Comparison of ENCODE assay signal across 12 cellular contexts in the genomic region with DNA sequence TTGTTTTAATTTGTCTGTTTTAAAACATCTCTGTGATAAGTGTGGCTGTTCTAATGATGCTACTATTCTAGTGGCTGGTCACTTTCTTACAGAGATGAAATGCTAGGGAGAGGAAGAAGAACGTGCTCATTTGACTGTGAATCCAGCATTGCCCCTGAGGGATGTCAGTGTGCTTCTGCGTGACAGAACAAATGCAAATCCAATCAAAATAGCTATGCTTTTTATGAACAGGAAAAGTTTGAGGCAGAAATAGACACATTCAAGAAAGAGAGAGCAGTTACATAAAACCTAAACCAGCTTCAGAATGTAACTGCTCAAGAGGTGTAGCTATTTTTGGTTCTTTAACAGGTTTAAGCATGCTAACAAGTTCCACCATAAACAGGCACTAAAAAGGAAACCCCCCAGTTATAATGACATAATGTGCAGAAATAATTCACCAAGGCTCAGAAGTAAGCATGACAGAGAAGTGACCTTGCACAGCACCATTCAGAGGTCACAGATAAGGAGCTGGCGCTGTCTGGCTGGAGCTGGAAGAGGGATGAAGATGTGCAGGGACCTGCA.
DNase-seq lines count a peak whose midpoint lies in the region; ATAC-seq, FAIRE-seq and TF ChIP-seq lines count a peak whose summit lies in the region.
"Had no signal": no experiment of that assay in that cellular context is flagged by ENCODE, and none has a peak within 500 bp of the region (broad histone marks: within the 10 kb centered on the region; RNA-seq: fewer than 3 reads in every experiment).

No MANE protein-coding gene starts in this region.

- H3K4me1 Mint-ChIP-seq in IgD-negative memory B cell = peaks cover 8 to 27% (median 26%) of the 10 kb centered on the region in 3 donors
- no peaks in the 10 kb centered on the region for H3K4me1 Mint-ChIP-seq in activated T-helper 17 cell treated with anti-CD3 and anti-CD28 coated beads, Interleukin-2, amount 50 U/mL, for 72 hours
- H3K4me1 Mint-ChIP-seq in activated CD8-positive, alpha-beta T cell treated with anti-CD3 and anti-CD28 coated beads, Interleukin-2, amount 10 ng/mL, durations not matched to agents 7 days and 5 days (ENCODE audit: low read depth) = no peaks in the 10 kb centered on the region

- peak overlapping the region in 1 of 3 donors; percentile 3 for H3K27ac Mint-ChIP-seq in IgD-negative memory B cell
- no peak overlapping the region for H3K27ac Mint-ChIP-seq in activated T-helper 17 cell treated with anti-CD3 and anti-CD28 coated beads, Interleukin-2, amount 50 U/mL, for 72 hours
- no peak overlapping the region for H3K27ac Mint-ChIP-seq in activated CD8-positive, alpha-beta T cell treated with anti-CD3 and anti-CD28 coated beads, Interleukin-2, amount 10 ng/mL, durations not matched to agents 7 days and 5 days
- H3K27ac Mint-ChIP-seq: activated T-helper 2 cell treated with anti-CD3 and anti-CD28 coated beads, Interferon-gamma antibody, Interleukin-2, Interleukin-4, amounts not matched to agents 10 μg/mL and 5 μg/mL and 100 μg/mL, durations not matched to agents 14 hours and 24 hours and 36 hours; dendritic cell treated with granulocyte-macrophage colony-stimulating factor and Interleukin-4, amounts not matched to agents 40 ng/mL and 50 ng/mL, for 4 days; naive thymus-derived CD8-positive, alpha-beta T cell had no signal

- H3K4me3 Mint-ChIP-seq in IgD-negative memory B cell = peak overlapping the region; percentile 11 to 59 (median 30)
- H3K4me3 Mint-ChIP-seq in activated T-helper 17 cell treated with anti-CD3 and anti-CD28 coated beads, Interleukin-2, amount 50 U/mL, for 72 hours = no peak overlapping the region
- H3K4me3 Mint-ChIP-seq in activated CD8-positive, alpha-beta T cell treated with anti-CD3 and anti-CD28 coated beads, Interleukin-2, amount 10 ng/mL, durations not matched to agents 7 days and 5 days = no peak overlapping the region
- H3K4me3 Mint-ChIP-seq: dendritic cell treated with granulocyte-macrophage colony-stimulating factor and Interleukin-4, amounts not matched to agents 40 ng/mL and 50 ng/mL, for 4 days; naive thymus-derived CD8-positive, alpha-beta T cell had no signal

- no peaks in the 10 kb centered on the region for H3K36me3 Mint-ChIP-seq in IgD-negative memory B cell
- H3K36me3 Mint-ChIP-seq in activated T-helper 17 cell treated with anti-CD3 and anti-CD28 coated beads, Interleukin-2, amount 50 U/mL, for 72 hours (ENCODE audit: low read depth) = no peaks in the 10 kb centered on the region
- H3K36me3 Mint-ChIP-seq in activated CD8-positive, alpha-beta T cell treated with anti-CD3 and anti-CD28 coated beads, Interleukin-2, amount 10 ng/mL, durations not matched to agents 7 days and 5 days (ENCODE audit: low read depth) = no peaks in the 10 kb centered on the region
- H3K36me3 Mint-ChIP-seq: naive thymus-derived CD8-positive, alpha-beta T cell had no signal

- no peaks in the 10 kb centered on the region for H3K9me3 Mint-ChIP-seq in IgD-negative memory B cell
- H3K9me3 Mint-ChIP-seq in activated T-helper 17 cell treated with anti-CD3 and anti-CD28 coated beads, Interleukin-2, amount 50 U/mL, for 72 hours = no peaks in the 10 kb centered on the region
- H3K9me3 Mint-ChIP-seq in activated CD8-positive, alpha-beta T cell treated with anti-CD3 and anti-CD28 coated beads, Interleukin-2, amount 10 ng/mL, durations not matched to agents 7 days and 5 days (ENCODE audit: insufficient read depth) = no peaks in the 10 kb centered on the region
- H3K9me3 Mint-ChIP-seq: activated T-helper 2 cell treated with anti-CD3 and anti-CD28 coated beads, Interferon-gamma antibody, Interleukin-2, Interleukin-4, amounts not matched to agents 10 μg/mL and 5 μg/mL and 100 μg/mL, durations not matched to agents 14 hours and 24 hours and 36 hours; naive thymus-derived CD8-positive, alpha-beta T cell had no signal

- ATAC-seq in GM19351 (IDR thresholded peaks at IDR 0.05; ENCODE audit: unreplicated experiment) (peak; percentile 80), HG02852 (IDR thresholded peaks at IDR 0.05; ENCODE audit: unreplicated experiment) (peak; percentile 81)
- no peak for ATAC-seq in activated T-helper 17 cell treated with anti-CD3 and anti-CD28 coated beads, Interleukin-2, amount 50 U/mL, for 72 hours (replicated peaks)
- no peak for ATAC-seq in activated CD8-positive, alpha-beta T cell treated with anti-CD3 and anti-CD28 coated beads, Interleukin-2, amount 10 ng/mL, durations not matched to agents 7 days and 5 days
- ATAC-seq: naive thymus-derived CD8-positive, alpha-beta T cell had no signal

- CTCF ChIA-PET in activated CD8-positive, alpha-beta T cell treated with anti-CD3 and anti-CD28 coated beads, Interleukin-2, amount 10 ng/mL, durations not matched to agents 7 days and 5 days (lab: Charles Lee) = no interaction called here

- peak; percentile 28 for DNase-seq in GM10266 (ENCODE audit: extremely low spot score)
- no peak for DNase-seq in frontal cortex (ENCODE audit: low spot score in 2 of 2)
- no peak for DNase-seq in activated T-cell treated with anti-CD3 and anti-CD28 coated beads, Interleukin-2, amount 50 U/mL, for 1 hour
- DNase-seq in activated CD8-positive, alpha-beta T cell treated with anti-CD3 and anti-CD28 coated beads, Interleukin-2, amount 10 ng/mL, durations not matched to agents 7 days and 5 days = no peak
- DNase-seq: naive thymus-derived CD8-positive, alpha-beta T cell had no signal

- H3K27me3 Mint-ChIP-seq in IgD-negative memory B cell = peaks cover 6% of the 10 kb centered on the region
- H3K27me3 Mint-ChIP-seq in activated T-helper 17 cell treated with anti-CD3 and anti-CD28 coated beads, Interleukin-2, amount 50 U/mL, for 72 hours = peaks cover 22% of the 10 kb centered on the region
- peaks cover 2% of the 10 kb centered on the region for H3K27me3 Mint-ChIP-seq in activated CD8-positive, alpha-beta T cell treated with anti-CD3 and anti-CD28 coated beads, Interleukin-2, amount 10 ng/mL, durations not matched to agents 7 days and 5 days (ENCODE audit: low read depth)
- H3K27me3 Mint-ChIP-seq: dendritic cell treated with granulocyte-macrophage colony-stimulating factor and Interleukin-4, amounts not matched to agents 40 ng/mL and 50 ng/mL, for 4 days had no signal

- POLR2A ChIA-PET in activated CD8-positive, alpha-beta T cell treated with anti-CD3 and anti-CD28 coated beads, Interleukin-2, amount 10 ng/mL, durations not matched to agents 7 days and 5 days (lab: Charles Lee) = no interaction called here

- FAIRE-seq in frontal cortex (lab: Jason Lieb, UNC) = no peak
- FAIRE-seq: TTC549 had no signal

- TF ChIP-seq CTCF in GM10266 (IDR thresholded peaks at IDR 0.05; ENCODE audit: control insufficient read depth, insufficient read depth, low read depth, missing control alignments) = no peak

Comparison
In these comparisons a context has a peak if more than half of its experiments do, and no peak if none do; other contexts are left out.
1. ATAC-seq: peak in GM19351 (single experiment) and HG02852 (single experiment); none in activated T-helper 17 cell treated with anti-CD3 and anti-CD28 coated beads, Interleukin-2, amount 50 U/mL, for 72 hours (single experiment) and activated CD8-positive, alpha-beta T cell treated with anti-CD3 and anti-CD28 coated beads, Interleukin-2, amount 10 ng/mL, durations not matched to agents 7 days and 5 days (single experiment).
2. H3K4me3 Mint-ChIP-seq: peak in IgD-negative memory B cell (4 of 4); none in activated T-helper 17 cell treated with anti-CD3 and anti-CD28 coated beads, Interleukin-2, amount 50 U/mL, for 72 hours (single experiment) and activated CD8-positive, alpha-beta T cell treated with anti-CD3 and anti-CD28 coated beads, Interleukin-2, amount 10 ng/mL, durations not matched to agents 7 days and 5 days (single experiment).